Comparison of ENCODE assay signal across 10 cellular contexts in genomic region chr6:73985891-73986290, GRCh38.
DNase-seq lines count a peak whose midpoint lies in the region; ATAC-seq and TF ChIP-seq lines count a peak whose summit lies in the region.
"Had no signal": no experiment of that assay in that cellular context is flagged by ENCODE, and none has a peak within 500 bp of the region (broad histone marks: within the 10 kb centered on the region; RNA-seq: fewer than 3 reads in every experiment).

No MANE protein-coding gene starts in this region.

- no peaks in the 10 kb centered on the region; the same call in 1 of the 2 replicates for H3K9me3 ChIP-seq in MG63

- TF ChIP-seq CTCF in GM13977 (IDR thresholded peaks at IDR 0.05; ENCODE audit: extremely low read depth, insufficient read depth, missing control alignments) = no peak

- H3K36me3 ChIP-seq in MG63 = no peaks in the 10 kb centered on the region

- no peak for ATAC-seq in HG02973 (IDR thresholded peaks at IDR 0.05; ENCODE audit: unreplicated experiment)
- ATAC-seq: activated naive CD4-positive, alpha-beta T cell treated with anti-CD3 and anti-CD28 coated beads, Interleukin-2, amount 50 U/mL, for 72 hours had no signal

- in situ Hi-C loops in GM13977 (cut with MboI; ENCODE audit: low pct_unique_long_range_greater_than_20kb, low sequenced_read_pairs, unreplicated experiment) = no loop called here

- H3K4me3 ChIP-seq in MG63 = no peak overlapping the region

- DNase-seq in GM04503 (ENCODE audit: low read depth) (peak; percentile 99), MG63 (peak; percentile 74), dermis blood vessel endothelial cell (peak; percentile 5), occipital lobe (lab: John Stamatoyannopoulos, UW) (peak; percentile 8), GM13977 (ENCODE audit: low spot score) (no peak), NCI-H187 (lab: John Stamatoyannopoulos, UW) (no peak), NCI-H2107 (lab: John Stamatoyannopoulos, UW) (no peak)
- DNase-seq: activated B cell treated with CpG ODN at 0.5 μM for 24 hours had no signal

- H3K27me3 ChIP-seq in MG63 = no peaks in the 10 kb centered on the region

Comparison
In these comparisons a context has a peak if more than half of its experiments do, and no peak if none do; other contexts are left out.
1. DNase-seq: peak in GM04503 (single experiment), MG63 (single experiment), dermis blood vessel endothelial cell (single experiment) and occipital lobe (single experiment); none in GM13977 (single experiment), NCI-H187 (0 of 2) and NCI-H2107 (single experiment).